ENCODE assay signal across 8 cellular contexts in the genomic region with DNA sequence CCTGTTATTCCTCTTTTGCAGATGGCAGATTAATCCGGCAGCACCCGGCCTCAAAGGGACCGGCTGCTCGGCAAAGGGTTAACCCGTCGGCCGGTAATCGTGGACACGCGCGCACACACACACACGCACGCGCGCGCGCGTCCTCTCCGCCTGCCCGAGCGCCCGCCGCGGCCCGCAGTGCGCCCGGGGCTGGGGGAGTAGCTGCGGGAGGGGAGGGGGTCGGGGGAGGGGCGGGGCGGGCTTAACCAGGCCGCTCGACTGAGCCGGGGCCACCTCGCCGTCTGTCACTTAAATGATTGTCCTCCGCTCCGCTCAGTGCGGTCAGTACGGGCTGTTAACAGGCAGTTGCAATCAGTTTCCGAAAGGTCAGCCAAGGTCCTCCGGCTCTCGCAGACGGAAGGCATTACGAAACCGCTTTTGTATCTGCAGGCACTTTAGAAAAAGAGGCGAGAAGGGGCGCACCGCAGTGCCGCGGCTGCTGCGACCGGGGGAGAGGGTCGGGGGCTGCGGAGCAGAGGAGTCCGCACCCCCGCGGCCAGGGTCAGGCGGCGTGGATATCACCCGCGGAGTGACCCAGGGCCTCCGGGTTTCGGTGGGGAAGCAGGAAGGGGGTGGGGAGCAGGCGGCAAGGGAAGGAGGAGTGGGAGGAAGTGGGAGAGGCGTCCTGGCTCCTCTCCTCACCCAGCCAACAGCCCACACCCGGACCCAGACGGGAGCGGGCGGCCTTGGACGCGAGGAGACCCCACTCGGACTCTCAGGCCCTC. TPM values are rescaled to one million over a fixed set of nuclear protein-coding genes. Genes with fewer than 3 reads are reported as not detected.
DNase-seq lines count a peak whose midpoint lies in the region; ATAC-seq lines count a peak whose summit lies in the region.

No MANE protein-coding gene starts in this region.

- ATAC-seq in GM18907 (IDR thresholded peaks at IDR 0.05; ENCODE audit: unreplicated experiment): no peak
- no peak for ATAC-seq in HG02763 (IDR thresholded peaks at IDR 0.05; ENCODE audit: unreplicated experiment)

- intact Hi-C loops in activated naive CD4-positive, alpha-beta T cell treated with anti-CD3 and anti-CD28 coated beads for 36 hours (cut with micrococcal nuclease): loop anchor here (5.0 kb wide), 1 partner anchor 338 kb away; no protein-coding TSS in a partner anchor

- H3K9ac ChIP-seq in skeletal muscle tissue (ENCODE audit: low read depth in 1 of 3, low read length in 3 of 3): peak overlapping the region; percentile 65 to 85 (median 65)

- no peaks in the 10 kb centered on the region for H3K27me3 Mint-ChIP-seq in activated naive CD4-positive, alpha-beta T cell treated with anti-CD3 and anti-CD28 coated beads for 36 hours (ENCODE audit: low read depth)

- peaks cover 0 to 31% (median 0%) of the 10 kb centered on the region in 3 donors for H3K27me3 ChIP-seq in skeletal muscle tissue (ENCODE audit: control insufficient read depth in 3 of 3, insufficient read depth in 3 of 3, low read length in 3 of 3)

- H3K4me1 Mint-ChIP-seq in activated naive CD4-positive, alpha-beta T cell treated with anti-CD3 and anti-CD28 coated beads for 36 hours (ENCODE audit: low read depth): peaks cover 9% of the 10 kb centered on the region

- peak overlapping the region; percentile 77 for H3K4me3 Mint-ChIP-seq in activated naive CD4-positive, alpha-beta T cell treated with anti-CD3 and anti-CD28 coated beads for 36 hours

- no peaks in the 10 kb centered on the region for H3K9me3 Mint-ChIP-seq in activated naive CD4-positive, alpha-beta T cell treated with anti-CD3 and anti-CD28 coated beads for 36 hours

- peaks cover 1% of the 10 kb centered on the region for H3K36me3 Mint-ChIP-seq in activated naive CD4-positive, alpha-beta T cell treated with anti-CD3 and anti-CD28 coated beads for 36 hours (ENCODE audit: low read depth)

- no peak overlapping the region for H3K27ac Mint-ChIP-seq in activated naive CD4-positive, alpha-beta T cell treated with anti-CD3 and anti-CD28 coated beads for 36 hours

- no peaks in the 10 kb centered on the region for H3K36me3 ChIP-seq in skeletal muscle tissue (ENCODE audit: control insufficient read depth in 3 of 3, insufficient read depth in 3 of 3, low read length in 3 of 3)

- H3K4me3 ChIP-seq in iPS-11a (ENCODE audit: low read depth, low read length) (peak overlapping the region; percentile 51), skeletal muscle tissue (ENCODE audit: low read length in 3 of 3) (peak overlapping the region; percentile 66 to 72 (median 71))

- peak overlapping the region; percentile 48 for H3K27ac ChIP-seq in angular gyrus (ENCODE audit: low read depth, low read length)
- H3K27ac ChIP-seq in skeletal muscle tissue (ENCODE audit: low read depth, low read length): peak overlapping the region; percentile 70

- H3K9me3 ChIP-seq in skeletal muscle tissue (ENCODE audit: control insufficient read depth in 3 of 3, low read length in 3 of 3): no peaks in the 10 kb centered on the region

- peaks cover 10 to 16% (median 11%) of the 10 kb centered on the region in 3 donors for H3K4me1 ChIP-seq in skeletal muscle tissue (ENCODE audit: control insufficient read depth in 3 of 3, insufficient read depth in 3 of 3, low read length in 3 of 3)

- CTCF ChIA-PET in activated naive CD4-positive, alpha-beta T cell treated with anti-CD3 and anti-CD28 coated beads for 36 hours (lab: Charles Lee): interaction anchor here (1.2 kb wide), 1 partner anchor 13 kb away, joined by 3 read pairs; no protein-coding TSS in a partner anchor

- peak; percentile 10 for DNase-seq in activated naive CD4-positive, alpha-beta T cell treated with anti-CD3 and anti-CD28 coated beads for 36 hours
- DNase-seq in activated naive CD4-positive, alpha-beta T cell treated with anti-CD3 and anti-CD28 coated beads, Interleukin-2, amount 50 U/mL, for 16 hours: no peak
- DNase-seq in NOMO-1 (lab: John Stamatoyannopoulos, UW; ENCODE audit: unreplicated experiment in 2 of 2): peak; percentile 54 to 76

RNA-seq across cellular contexts. Expression of a gene that starts 57.3 kb away (rescaled TPM):
- total RNA-seq in activated naive CD4-positive, alpha-beta T cell treated with anti-CD3 and anti-CD28 coated beads for 36 hours: 10 to 100 TPM; 29.1 to 29.9 TPM
- 19.8 TPM for total RNA-seq in skeletal muscle tissue
